12 cellular contexts compared by ENCODE assay signal in genomic region chr12:21942377-21942703, GRCh38. TPM values are rescaled to one million over a fixed set of nuclear protein-coding genes. Genes with fewer than 3 reads are reported as not detected.
A peak's percentile ranks its signal among the peaks of the same experiment; 100 is the strongest.
DNase-seq lines count a peak whose midpoint lies in the region; ATAC-seq and TF ChIP-seq lines count a peak whose summit lies in the region.
"Had no signal": no experiment of that assay in that cellular context is flagged by ENCODE, and none has a peak within 500 bp of the region (broad histone marks: within the 10 kb centered on the region; RNA-seq: fewer than 3 reads in every experiment).

No MANE protein-coding gene starts in this region.

- no peak for TF ChIP-seq EP300 in SK-N-SH (IDR thresholded peaks at IDR 0.05; ENCODE audit: borderline replicate concordance in 1 of 2, low read depth in 1 of 2, low read length in 1 of 2)

- H3K36me3 ChIP-seq in SK-N-SH (replicated peaks in 1 of 2; ENCODE audit: control insufficient read depth in 1 of 2, insufficient read depth in 2 of 2, low read length in 1 of 2) (no peaks in the 10 kb centered on the region), right atrium auricular region (no peaks in the 10 kb centered on the region), urinary bladder (ENCODE audit: insufficient read depth) (no peaks in the 10 kb centered on the region)

- H3K4me3 ChIP-seq in SK-N-SH (ENCODE audit: low read depth in 2 of 2, low read length in 1 of 2) (no peak overlapping the region), right atrium auricular region (peak overlapping the region; percentile 50 to 61), urinary bladder (ENCODE audit: low read depth, low read length) (peak overlapping the region; percentile 46)

- peaks cover 0 to 5% of the 10 kb centered on the region in 2 experiments; a peak in 1 of 4 replicates for H3K4me1 ChIP-seq in SK-N-SH (ENCODE audit: control insufficient read depth in 1 of 2, insufficient read depth in 2 of 2, low read depth in 1 of 2, low read length in 1 of 2)
- H3K4me1 ChIP-seq in right atrium auricular region, result no peaks in the 10 kb centered on the region
- H3K4me1 ChIP-seq in urinary bladder (ENCODE audit: insufficient read depth), result no peaks in the 10 kb centered on the region
- H3K4me1 ChIP-seq in foreskin keratinocyte, result no peaks in the 10 kb centered on the region

- no peak for TF ChIP-seq RAD21 in SK-N-SH (IDR thresholded peaks at IDR 0.05; ENCODE audit: low read length)

- no peaks in the 10 kb centered on the region for H4K20me1 ChIP-seq in SK-N-SH (ENCODE audit: insufficient read depth)

- H3K9me3 ChIP-seq in SK-N-SH, result no peaks in the 10 kb centered on the region
- H3K9me3 ChIP-seq in right atrium auricular region, result peaks cover 0 to 15% of the 10 kb centered on the region in 2 donors

- no peaks in the 10 kb centered on the region for H3K79me2 ChIP-seq in SK-N-SH (ENCODE audit: insufficient read depth)

- no peak overlapping the region for H3K4me2 ChIP-seq in SK-N-SH

- WGBS in SK-N-SH (ENCODE audit: low lambda C conversion rate), result 26% methylated on average over 11 of the region's 11 CpGs
- 46% methylated on average over 11 of the region's 11 CpGs for WGBS in urinary bladder

- no peak overlapping the region for H3K27ac ChIP-seq in SK-N-SH (ENCODE audit: low read depth in 2 of 2, low read length in 1 of 2)
- peak overlapping the region; percentile 89 to 90 for H3K27ac ChIP-seq in right atrium auricular region
- peak overlapping the region; percentile 38 for H3K27ac ChIP-seq in urinary bladder (ENCODE audit: low read depth)
- no peak overlapping the region for H3K27ac ChIP-seq in foreskin keratinocyte

- TF ChIP-seq CTCF in SK-N-SH (IDR thresholded peaks at IDR 0.05) (no peak), right atrium auricular region (IDR thresholded peaks at IDR 0.05) (no peak), omental fat pad (IDR thresholded peaks at IDR 0.05) (no peak), foreskin keratinocyte (conservative IDR thresholded peaks at IDR 0.05) (no peak)

- POLR2A ChIA-PET in SK-N-SH (lab: Yijun Ruan, JAX), result no interaction called here

- no peak overlapping the region for H3K9ac ChIP-seq in SK-N-SH

- ATAC-seq in SK-N-SH treated with all-trans-retinoic acid at 6 μM for 48 hours, result peak; percentile 24; the same call in 2 of the 3 replicates
- peak; percentile 30 for ATAC-seq in omental fat pad (ENCODE audit: low FRiP score)
- no peak for ATAC-seq in GM19035 (IDR thresholded peaks at IDR 0.05; ENCODE audit: unreplicated experiment)
- no peak for ATAC-seq in foreskin keratinocyte
- ATAC-seq: naive thymus-derived CD4-positive, alpha-beta T cell had no signal

- CTCF ChIA-PET in SK-N-SH (lab: Yijun Ruan, JAX), result interaction anchor here (0.7 kb wide), 1 partner anchor 167 kb away, joined by 3 read pairs; no protein-coding TSS in a partner anchor

- no peaks in the 10 kb centered on the region for H3K9me2 ChIP-seq in SK-N-SH

- no peak for DNase-seq in SK-N-SH
- no peak for DNase-seq in right atrium auricular region (ENCODE audit: low spot score)
- DNase-seq in omental fat pad (ENCODE audit: low spot score), result no peak
- no peak for DNase-seq in Ammon's horn (ENCODE audit: low spot score)
- no peak for DNase-seq in foreskin keratinocyte
- DNase-seq: 8988T; naive thymus-derived CD4-positive, alpha-beta T cell; NCI-H1092 had no signal

- peaks cover 32% of the 10 kb centered on the region; the same call in 1 of the 2 replicates for H3K27me3 ChIP-seq in SK-N-SH (ENCODE audit: insufficient read depth)
- no peaks in the 10 kb centered on the region for H3K27me3 ChIP-seq in right atrium auricular region
- H3K27me3 ChIP-seq in foreskin keratinocyte, result peaks cover 76% of the 10 kb centered on the region

- no peak overlapping the region for H2AFZ ChIP-seq in SK-N-SH (ENCODE audit: low read depth)

- H3F3A ChIP-seq in SK-N-SH (replicated peaks; ENCODE audit: insufficient read depth), result no peaks in the 10 kb centered on the region

TF ChIP-seq in SK-N-SH treated with all-trans-retinoic acid at 6 μM for 48 hours, 23 proteins besides CTCF, POLR2A, EP300 and RAD21:
- TF ChIP-seq POU6F1 (CRISPR knock-in tag; IDR thresholded peaks at IDR 0.05; ENCODE audit: borderline replicate concordance, low read depth) (no peak), CSDC2 (CRISPR knock-in tag; IDR thresholded peaks at IDR 0.05) (no peak), ZNF565 (CRISPR knock-in tag; conservative IDR thresholded peaks at IDR 0.05; ENCODE audit: low read depth) (no peak), ZC3H10 (CRISPR knock-in tag; IDR thresholded peaks at IDR 0.05) (no peak), RARB (CRISPR knock-in tag; IDR thresholded peaks at IDR 0.05) (no peak), ZFP30 (CRISPR knock-in tag; IDR thresholded peaks at IDR 0.05) (no peak), SNAI2 (CRISPR knock-in tag; IDR thresholded peaks at IDR 0.05) (no peak), ZNF70 (CRISPR knock-in tag; IDR thresholded peaks at IDR 0.05) (no peak), CSRNP3 (CRISPR knock-in tag; IDR thresholded peaks at IDR 0.05) (no peak), TOX (CRISPR knock-in tag; IDR thresholded peaks at IDR 0.05; ENCODE audit: borderline replicate concordance) (no peak)
TF ChIP-seq in SK-N-SH treated with all-trans-retinoic acid at 6 μM for 48 hours: peak in this region for 0.

TF ChIP-seq in SK-N-SH, 30 proteins besides CTCF, POLR2A, EP300 and RAD21:
- no peak for TF ChIP-seq POLR2AphosphoS5 (IDR thresholded peaks at IDR 0.05; ENCODE audit: low read depth, low read length)
- no peak for TF ChIP-seq RCOR1 (IDR thresholded peaks at IDR 0.05; ENCODE audit: low read length)
- TF ChIP-seq IRF3 (IDR thresholded peaks at IDR 0.05; ENCODE audit: low read depth, low read length), result no peak
- TF ChIP-seq JUND (IDR thresholded peaks at IDR 0.05), result no peak
- no peak for TF ChIP-seq RXRA (IDR thresholded peaks at IDR 0.05; ENCODE audit: borderline replicate concordance, low read depth)
- TF ChIP-seq GATA2 (CRISPR knock-in tag; IDR thresholded peaks at IDR 0.05), result no peak
- no peak for TF ChIP-seq MAX (IDR thresholded peaks at IDR 0.05; ENCODE audit: low read depth)
- no peak for TF ChIP-seq USF2 (IDR thresholded peaks at IDR 0.05; ENCODE audit: borderline replicate concordance, low read depth, low read length)
- no peak for TF ChIP-seq CHD2 (IDR thresholded peaks at IDR 0.05; ENCODE audit: low read length, partially characterized antibody)
- no peak for TF ChIP-seq SIN3A (IDR thresholded peaks at IDR 0.05; ENCODE audit: borderline replicate concordance, low read depth, low read length)
- no peak for TF ChIP-seq REST (IDR thresholded peaks at IDR 0.05; ENCODE audit: low read depth, low read length)
- no peak for TF ChIP-seq NRF1 (IDR thresholded peaks at IDR 0.05; ENCODE audit: low read depth, low read length)

RNA-seq across cellular contexts. Expression of gene ABCC9, which starts 1.1 kb away (rescaled TPM):
- polyA plus RNA-seq in SK-N-SH (2012; rRNA removed), result 0.02 and 0.06 TPM in 2 replicates
- polyA plus RNA-seq in SK-N-SH (2012; cell fraction: cytosol; rRNA removed), result 0.05 and 0.08 TPM in 2 replicates
- polyA plus RNA-seq in SK-N-SH (2012; cell fraction: nucleus; rRNA removed), result 0.02 and 0.06 TPM in 2 replicates
- 10 to 100 TPM; 25.0 to 52.8 TPM for total RNA-seq in right atrium auricular region
- total RNA-seq in omental fat pad, result 10 to 100 TPM; 37.9 to 64.2 (median 54.4) TPM
- total RNA-seq in urinary bladder, result 75.2 TPM
- 14.3 TPM for polyA plus RNA-seq in urinary bladder
- total RNA-seq in foreskin keratinocyte, result 0.03 and 0.04 TPM in 2 replicates
- not detected in 2 replicates for polyA plus RNA-seq in foreskin keratinocyte
- total RNA-seq: activated CD8-positive, alpha-beta memory T cell treated with anti-CD3 and anti-CD28 coated beads for 36 hours had no signal
- polyA plus RNA-seq: naive thymus-derived CD4-positive, alpha-beta T cell had no signal

Comparison
In these comparisons a context has a peak if more than half of its experiments do, and no peak if none do; other contexts are left out.
1. ATAC-seq: peak in SK-N-SH treated with all-trans-retinoic acid at 6 μM for 48 hours (single experiment) and omental fat pad (single experiment); none in GM19035 (single experiment) and foreskin keratinocyte (single experiment).
2. H3K27ac ChIP-seq: peak in right atrium auricular region (2 of 2) and urinary bladder (single experiment); none in SK-N-SH (0 of 2) and foreskin keratinocyte (single experiment).
3. H3K4me3 ChIP-seq: peak in right atrium auricular region (2 of 2) and urinary bladder (single experiment); none in SK-N-SH (0 of 2).
4. RNA of gene ABCC9, which starts 1.1 kb away (total RNA-seq): 75.2 TPM in urinary bladder (single experiment), 37.9 to 64.2 TPM in omental fat pad and 25.0 to 52.8 TPM in right atrium auricular region; 0.03 to 0.04 TPM in foreskin keratinocyte; every median in the first group is over 10 times any median in the second.